Comparison of ENCODE assay signal across 16 cellular contexts in genomic region chr10:586151-586550, GRCh38.
DNase-seq lines count a peak whose midpoint lies in the region; ATAC-seq and TF ChIP-seq lines count a peak whose summit lies in the region.
"Had no signal": no experiment of that assay in that cellular context is flagged by ENCODE, and none has a peak within 500 bp of the region (broad histone marks: within the 10 kb centered on the region; RNA-seq: fewer than 3 reads in every experiment).

No MANE protein-coding gene starts in this region.

- H3K23ac ChIP-seq in IMR-90 (ENCODE audit: low read depth, low read length) (no peak overlapping the region), trophoblast cell (ENCODE audit: low read length) (no peak overlapping the region)

- no peak overlapping the region for H3K4ac ChIP-seq in IMR-90 (ENCODE audit: low read depth, low read length)
- H3K4ac ChIP-seq in trophoblast cell (ENCODE audit: low read depth, low read length): no peak overlapping the region

- intact Hi-C loops in Caco-2 (cut with micrococcal nuclease; ENCODE audit: unreplicated experiment): loop anchor here (5.0 kb wide), 1 partner anchor 74 kb away; no protein-coding TSS in a partner anchor
- intact Hi-C loops in IMR-90 (cut with micrococcal nuclease): no loop called here
- intact Hi-C loops in activated T-helper 2 cell treated with anti-CD3 and anti-CD28 coated beads, Interferon-gamma antibody, Interleukin-2, Interleukin-4, amounts not matched to agents 10 μg/mL and 5 μg/mL and 100 μg/mL, durations not matched to agents 14 hours and 24 hours and 36 hours (cut with micrococcal nuclease): no loop called here

- H2BK120ac ChIP-seq in IMR-90 (ENCODE audit: low read depth, low read length) (no peak overlapping the region), trophoblast cell (ENCODE audit: insufficient read depth, low read length, poor library complexity) (no peak overlapping the region)

- H3K36me3 ChIP-seq in Caco-2 (ENCODE audit: control insufficient read depth, insufficient read depth, low read length) (no peaks in the 10 kb centered on the region), IMR-90 (ENCODE audit: control insufficient read depth, insufficient read depth, low read length) (no peaks in the 10 kb centered on the region), trophoblast cell (ENCODE audit: control insufficient read depth in 1 of 2, insufficient read depth in 2 of 2, low read length in 2 of 2) (no peaks in the 10 kb centered on the region)
- H3K36me3 ChIP-seq in CD8-positive, alpha-beta memory T cell (ENCODE audit: insufficient read depth, low read length): no peaks in the 10 kb centered on the region
- H3K36me3 ChIP-seq: MG63 had no signal

- H2BK12ac ChIP-seq in trophoblast cell (ENCODE audit: low read length): no peak overlapping the region

- in situ Hi-C loops in IMR-90 (cut with MboI; ENCODE audit: low sequenced_read_pairs): loop anchor here (10.0 kb wide), 1 partner anchor 219 kb away; no protein-coding TSS in a partner anchor

- BruUV-seq in Caco-2 (replicated peaks; lab: Mats Ljungman, UMichigan) (no TSS peak), IMR-90 (replicated peaks; lab: Mats Ljungman, UMichigan) (no TSS peak)

- no peaks in the 10 kb centered on the region for H3K36me3 Mint-ChIP-seq in Caco-2 (ENCODE audit: insufficient read depth, unreplicated experiment)
- H3K36me3 Mint-ChIP-seq in CD8-positive, alpha-beta memory T cell: no peaks in the 10 kb centered on the region
- no peaks in the 10 kb centered on the region for H3K36me3 Mint-ChIP-seq in activated T-helper 2 cell treated with anti-CD3 and anti-CD28 coated beads, Interferon-gamma antibody, Interleukin-2, Interleukin-4, amounts not matched to agents 10 μg/mL and 5 μg/mL and 100 μg/mL, durations not matched to agents 14 hours and 24 hours and 36 hours (ENCODE audit: low read depth)

- no peak overlapping the region for H3K18ac ChIP-seq in IMR-90 (ENCODE audit: low read depth, low read length)
- peak overlapping the region; percentile 38 for H3K18ac ChIP-seq in trophoblast cell (ENCODE audit: low read length)

- peak overlapping the region; percentile 8 for H3K27ac Mint-ChIP-seq in Caco-2 (ENCODE audit: unreplicated experiment)
- no peak overlapping the region for H3K27ac Mint-ChIP-seq in CD8-positive, alpha-beta memory T cell
- H3K27ac Mint-ChIP-seq in activated T-helper 2 cell treated with anti-CD3 and anti-CD28 coated beads, Interferon-gamma antibody, Interleukin-2, Interleukin-4, amounts not matched to agents 10 μg/mL and 5 μg/mL and 100 μg/mL, durations not matched to agents 14 hours and 24 hours and 36 hours: no peak overlapping the region

- no peak overlapping the region for H2BK5ac ChIP-seq in IMR-90 (ENCODE audit: low read depth, low read length, poor library complexity, severe bottlenecking)
- H2BK5ac ChIP-seq in trophoblast cell (ENCODE audit: low read depth, low read length, poor library complexity): no peak overlapping the region

- no peak overlapping the region for H2BK15ac ChIP-seq in IMR-90 (ENCODE audit: low read depth, low read length)

- H2AK9ac ChIP-seq in IMR-90 (replicated peaks; ENCODE audit: low read depth, low read length, poor library complexity): no peak overlapping the region

- DNase-seq in Caco-2 (no peak), IMR-90 (no peak), cerebellar cortex (ENCODE audit: low spot score) (peak; percentile 34), trophoblast cell (no peak), ureter (ENCODE audit: low spot score) (no peak)
- DNase-seq in CD8-positive, alpha-beta memory T cell: no peak
- DNase-seq in activated T-helper 2 cell treated with anti-CD3 and anti-CD28 coated beads, Interferon-gamma antibody, Interleukin-2, Interleukin-4, amounts not matched to agents 10 μg/mL and 5 μg/mL and 100 μg/mL, durations not matched to agents 14 hours and 24 hours and 36 hours (ENCODE audit: low spot score): no peak
- DNase-seq: ACHN, DMS 273 treated with DMSO at 0.1 percent for 48 hours, GOT3, MG63, NCI-H1092 treated with DMSO at 0.1 percent for 48 hours, NCI-H1694 treated with DMSO at 0.1 percent for 48 hours, NCI-H345, SHP77 had no signal

- H4K5ac ChIP-seq in IMR-90 (ENCODE audit: low read depth, low read length): no peak overlapping the region

- H3K79me2 ChIP-seq in trophoblast cell (ENCODE audit: control insufficient read depth, insufficient read depth, low read length, poor library complexity): no peaks in the 10 kb centered on the region

- H3K56ac ChIP-seq in IMR-90 (ENCODE audit: extremely low read depth, insufficient read depth, low read length): no peak overlapping the region

- WGBS in IMR-90 (ENCODE audit: extremely low coverage in 2 of 2, insufficient read length in 1 of 2), 2 experiments: 85% methylated on average over 5 of the region's 9 CpGs; no CpG with 5 or more reads in 1 of the 2 experiments
- no CpG with 5 or more reads among the region's 9 CpGs for WGBS in trophoblast cell (ENCODE audit: extremely low coverage, insufficient coverage, insufficient read length)

- H3K79me1 ChIP-seq in IMR-90 (ENCODE audit: low read depth in 1 of 2, low read length in 2 of 2): peaks cover 8 to 87% of the 10 kb centered on the region in 2 experiments
- H3K79me1 ChIP-seq in trophoblast cell (ENCODE audit: low read length): no peaks in the 10 kb centered on the region

- TF ChIP-seq CTCF in Caco-2 (IDR thresholded peaks at IDR 0.05; ENCODE audit: insufficient read depth in 1 of 2, low read depth in 1 of 2, low read length in 1 of 2, severe bottlenecking in 1 of 2, unreplicated experiment in 1 of 2) (no peak), IMR-90 (conservative IDR thresholded peaks at IDR 0.05; ENCODE audit: low read depth, low read length) (no peak)

- H4K91ac ChIP-seq in IMR-90 (ENCODE audit: insufficient read depth, low read depth, low read length) (no peak overlapping the region), trophoblast cell (ENCODE audit: low read depth, low read length) (no peak overlapping the region)

- POLR2A ChIA-PET in Caco-2 (lab: Charles Lee): no interaction called here
- POLR2A ChIA-PET in IMR-90 (lab: Charles Lee; ENCODE audit: unreplicated experiment): no interaction called here
- POLR2A ChIA-PET in CD8-positive, alpha-beta memory T cell (lab: Charles Lee): no interaction called here

- CTCF ChIA-PET in Caco-2 (lab: Charles Lee): interaction anchor here (0.9 kb wide), 1 partner anchor 39 kb away, joined by 4 read pairs; no protein-coding TSS in a partner anchor
- CTCF ChIA-PET in IMR-90 (lab: Yijun Ruan, JAX): no interaction called here
- CTCF ChIA-PET in CD8-positive, alpha-beta memory T cell (lab: Charles Lee): no interaction called here

- H3K27me3 ChIP-seq in Caco-2 (replicated peaks; ENCODE audit: control insufficient read depth, insufficient read depth, low read length) (no peaks in the 10 kb centered on the region), IMR-90 (ENCODE audit: control insufficient read depth, insufficient read depth, low read length) (no peaks in the 10 kb centered on the region), trophoblast cell (ENCODE audit: insufficient read depth, low read length) (no peaks in the 10 kb centered on the region)
- H3K27me3 ChIP-seq in CD8-positive, alpha-beta memory T cell (ENCODE audit: insufficient read depth, low read length, poor library complexity, severe bottlenecking): no peaks in the 10 kb centered on the region
- H3K27me3 ChIP-seq: MG63 had no signal

- no peak overlapping the region for H3K9ac ChIP-seq in IMR-90 (ENCODE audit: low read depth, low read length)
- H3K9ac ChIP-seq in trophoblast cell (ENCODE audit: low read length): no peak overlapping the region

- H2BK20ac ChIP-seq in IMR-90 (ENCODE audit: low read depth, low read length): no peak overlapping the region

- no peak for ATAC-seq in IMR-90 (ENCODE audit: low read depth)
- ATAC-seq: Panc1 had no signal

- peaks cover 7% of the 10 kb centered on the region for H3K4me1 Mint-ChIP-seq in Caco-2 (ENCODE audit: low read depth, unreplicated experiment)
- no peaks in the 10 kb centered on the region for H3K4me1 Mint-ChIP-seq in CD8-positive, alpha-beta memory T cell
- no peaks in the 10 kb centered on the region for H3K4me1 Mint-ChIP-seq in activated T-helper 2 cell treated with anti-CD3 and anti-CD28 coated beads, Interferon-gamma antibody, Interleukin-2, Interleukin-4, amounts not matched to agents 10 μg/mL and 5 μg/mL and 100 μg/mL, durations not matched to agents 14 hours and 24 hours and 36 hours (ENCODE audit: low read depth)

- TF ChIP-seq RAD21 in IMR-90 (IDR thresholded peaks at IDR 0.05; ENCODE audit: low read length): no peak

- H3K9me3 ChIP-seq in Caco-2: no peaks in the 10 kb centered on the region
- no peaks in the 10 kb centered on the region for H3K9me3 ChIP-seq in IMR-90 (ENCODE audit: control insufficient read depth, insufficient read depth, low read length)
- H3K9me3 ChIP-seq in trophoblast cell (ENCODE audit: insufficient read depth, low read depth, low read length): no peaks in the 10 kb centered on the region
- no peaks in the 10 kb centered on the region for H3K9me3 ChIP-seq in CD8-positive, alpha-beta memory T cell (ENCODE audit: low read length)
- H3K9me3 ChIP-seq: MG63 had no signal

- no peak for TF ChIP-seq POLR2A in IMR-90 (IDR thresholded peaks at IDR 0.05; ENCODE audit: low read depth, low read length)

- dilution Hi-C loops in IMR-90 (cut with HindIII; ENCODE audit: low sequenced_read_pairs, unreplicated experiment): no loop called here

- H3K4me3 ChIP-seq in Caco-2 (ENCODE audit: low read depth, low read length) (no peak overlapping the region), IMR-90 (ENCODE audit: insufficient read depth, low read depth, low read length) (no peak overlapping the region), trophoblast cell (ENCODE audit: low read depth, low read length) (no peak overlapping the region)
- no peak overlapping the region for H3K4me3 ChIP-seq in CD8-positive, alpha-beta memory T cell (ENCODE audit: low read length)
- H3K4me3 ChIP-seq: MG63 had no signal

- H4K8ac ChIP-seq in IMR-90 (ENCODE audit: low read depth in 2 of 2, low read length in 2 of 2) (no peak overlapping the region), trophoblast cell (ENCODE audit: low read depth, low read length) (peak overlapping the region; percentile 12)

- H3K4me1 ChIP-seq in Caco-2 (no peaks in the 10 kb centered on the region), IMR-90 (ENCODE audit: control insufficient read depth, insufficient read depth, low read length) (peaks cover 18% of the 10 kb centered on the region), trophoblast cell (ENCODE audit: control insufficient read depth in 1 of 2, insufficient read depth in 2 of 2, low read length in 2 of 2) (peaks cover 0 to 6% of the 10 kb centered on the region in 2 experiments)
- H3K4me1 ChIP-seq in CD8-positive, alpha-beta memory T cell (ENCODE audit: insufficient read depth, low read length): no peaks in the 10 kb centered on the region

- no peaks in the 10 kb centered on the region for H3K27me3 Mint-ChIP-seq in Caco-2 (ENCODE audit: insufficient read depth, unreplicated experiment)
- H3K27me3 Mint-ChIP-seq in CD8-positive, alpha-beta memory T cell: peaks cover 11 to 25% of the 10 kb centered on the region in 2 donors
- no peaks in the 10 kb centered on the region for H3K27me3 Mint-ChIP-seq in activated T-helper 2 cell treated with anti-CD3 and anti-CD28 coated beads, Interferon-gamma antibody, Interleukin-2, Interleukin-4, amounts not matched to agents 10 μg/mL and 5 μg/mL and 100 μg/mL, durations not matched to agents 14 hours and 24 hours and 36 hours (ENCODE audit: low read depth)

- H3K4me2 ChIP-seq in IMR-90 (ENCODE audit: low read depth, low read length): no peak overlapping the region
- no peak overlapping the region for H3K4me2 ChIP-seq in trophoblast cell (ENCODE audit: low read length)

- peaks cover 68% of the 10 kb centered on the region for H4K20me1 ChIP-seq in IMR-90 (ENCODE audit: insufficient read depth, low read length)

- H4K12ac ChIP-seq in trophoblast cell (ENCODE audit: low read depth, low read length): no peak overlapping the region

- H2AK5ac ChIP-seq in IMR-90 (ENCODE audit: low read depth, low read length) (peak overlapping the region; percentile 44; the same call in 1 of the 2 replicates), trophoblast cell (ENCODE audit: low read length) (no peak overlapping the region)

- H3K9me1 ChIP-seq in IMR-90 (ENCODE audit: insufficient read depth, low read length): peaks cover 31% of the 10 kb centered on the region

- H3K27ac ChIP-seq in IMR-90 (ENCODE audit: insufficient read depth, low read length) (no peak overlapping the region), trophoblast cell (ENCODE audit: low read depth, low read length) (no peak overlapping the region)
- H3K27ac ChIP-seq in CD8-positive, alpha-beta memory T cell (ENCODE audit: low read depth, low read length): no peak overlapping the region

- no peak overlapping the region for H3K4me3 Mint-ChIP-seq in Caco-2 (ENCODE audit: unreplicated experiment)
- H3K4me3 Mint-ChIP-seq in CD8-positive, alpha-beta memory T cell: no peak overlapping the region
- H3K4me3 Mint-ChIP-seq in activated T-helper 2 cell treated with anti-CD3 and anti-CD28 coated beads, Interferon-gamma antibody, Interleukin-2, Interleukin-4, amounts not matched to agents 10 μg/mL and 5 μg/mL and 100 μg/mL, durations not matched to agents 14 hours and 24 hours and 36 hours (ENCODE audit: low read depth): no peak overlapping the region

- H3K14ac ChIP-seq in IMR-90 (replicated peaks; ENCODE audit: low read depth, low read length) (peak overlapping the region; percentile 29; the same call in 1 of the 2 replicates), trophoblast cell (ENCODE audit: low read length) (no peak overlapping the region)

- no peaks in the 10 kb centered on the region for H3K9me3 Mint-ChIP-seq in Caco-2 (ENCODE audit: unreplicated experiment)
- H3K9me3 Mint-ChIP-seq in CD8-positive, alpha-beta memory T cell: no peaks in the 10 kb centered on the region
- no peaks in the 10 kb centered on the region for H3K9me3 Mint-ChIP-seq in activated T-helper 2 cell treated with anti-CD3 and anti-CD28 coated beads, Interferon-gamma antibody, Interleukin-2, Interleukin-4, amounts not matched to agents 10 μg/mL and 5 μg/mL and 100 μg/mL, durations not matched to agents 14 hours and 24 hours and 36 hours

- no peak overlapping the region for H2AFZ ChIP-seq in IMR-90 (replicated peaks; ENCODE audit: low read length, poor library complexity)
- H2AFZ ChIP-seq in trophoblast cell (ENCODE audit: insufficient read depth, low read length, poor library complexity): peak overlapping the region; percentile 66
